8 cellular contexts compared by ENCODE assay signal in genomic region chr12:8950287-8950574, GRCh38. TPM values are rescaled to one million over a fixed set of nuclear protein-coding genes. Genes with fewer than 3 reads are reported as not detected.
DNase-seq lines count a peak whose midpoint lies in the region; ATAC-seq, FAIRE-seq and TF ChIP-seq lines count a peak whose summit lies in the region.

No MANE protein-coding gene starts in this region.

- DNase-seq in A549 (ENCODE audit: low read depth in 1 of 2, low spot score in 1 of 2): no peak
- DNase-seq in MG63: no peak
- no peak for DNase-seq in central memory CD8-positive, alpha-beta T cell (ENCODE audit: low spot score in 2 of 2)
- DNase-seq in naive thymus-derived CD4-positive, alpha-beta T cell: no peak
- DNase-seq in GM20000 (ENCODE audit: low spot score): no peak

- peaks cover 5% of the 10 kb centered on the region for H3K9me3 Mint-ChIP-seq in central memory CD8-positive, alpha-beta T cell
- H3K9me3 Mint-ChIP-seq in naive thymus-derived CD4-positive, alpha-beta T cell: peaks cover 0 to 7% (median 5%) of the 10 kb centered on the region in 11 donors

- CTCF ChIA-PET in A549 (lab: Yijun Ruan, JAX): interaction anchor here (0.8 to 3.2 kb wide), 10 partner anchors 13 to 273 kb away, joined by 3 to 21 read pairs (median 4); partner anchors contain the start of gene KLRG1
- CTCF ChIA-PET in naive thymus-derived CD4-positive, alpha-beta T cell (lab: Charles Lee): interaction anchor here (0.8 to 15.2 kb wide), 10 partner anchors 10 to 100 kb away, joined by 3 to 287 read pairs (median 7); partner anchors contain the start of gene KLRG1

- TF ChIP-seq POLR2A in A549 (IDR thresholded peaks at IDR 0.05; ENCODE audit: low read length) (no peak), GM18505 (IDR thresholded peaks at IDR 0.05; ENCODE audit: borderline replicate concordance, extremely low read depth, insufficient read depth, insufficient read length) (no peak)

- TF ChIP-seq CTCF in A549 (IDR thresholded peaks at IDR 0.05) (no peak), GM20000 (IDR thresholded peaks at IDR 0.05; ENCODE audit: extremely low read depth, missing control alignments) (no peak)

- H3K27me3 ChIP-seq in MG63: no peaks in the 10 kb centered on the region
- H3K27me3 ChIP-seq in naive thymus-derived CD4-positive, alpha-beta T cell (ENCODE audit: control insufficient read depth in 2 of 2, insufficient read depth in 2 of 2, low read length in 2 of 2): no peaks in the 10 kb centered on the region

- peak overlapping the region; percentile 95 for H3K4me3 Mint-ChIP-seq in central memory CD8-positive, alpha-beta T cell
- peak overlapping the region; percentile 83 to 99 (median 95) for H3K4me3 Mint-ChIP-seq in naive thymus-derived CD4-positive, alpha-beta T cell

- FAIRE-seq in A549 (lab: Jason Lieb, UNC): no peak

- POLR2A ChIA-PET in A549 (lab: Yijun Ruan, JAX): interaction anchor here (0.5 to 3.2 kb wide), 9 partner anchors 11 to 308 kb away, joined by 3 to 22 read pairs (median 4); partner anchors contain the start of genes PHC1 and RIMKLB
- POLR2A ChIA-PET in naive thymus-derived CD4-positive, alpha-beta T cell (lab: Charles Lee): interaction anchor here (0.7 to 8.9 kb wide), 18 partner anchors 9 to 800 kb away, joined by 3 to 148 read pairs (median 4); partner anchors contain the start of genes PHC1 and RIMKLB

- H3K4me3 ChIP-seq in A549 (peak overlapping the region; percentile 100), MG63 (peak overlapping the region; percentile 82)
- peak overlapping the region; percentile 93 for H3K4me3 ChIP-seq in naive thymus-derived CD4-positive, alpha-beta T cell (ENCODE audit: low read length)

- H3K27ac ChIP-seq in A549: peak overlapping the region; percentile 90 to 93
- H3K27ac ChIP-seq in naive thymus-derived CD4-positive, alpha-beta T cell (ENCODE audit: low read depth, low read length): peak overlapping the region; percentile 92

- peak; percentile 34 to 47; a peak in 5 of 6 replicates for ATAC-seq in A549
- ATAC-seq in GM19023 (IDR thresholded peaks at IDR 0.05; ENCODE audit: unreplicated experiment): peak; percentile 12
- ATAC-seq in central memory CD8-positive, alpha-beta T cell (replicated peaks; ENCODE audit: extremely low read depth, poor library complexity, severe bottlenecking): peak; percentile 12
- ATAC-seq in naive thymus-derived CD4-positive, alpha-beta T cell: peak; percentile 28
- no peak for ATAC-seq in GM18505 (IDR thresholded peaks at IDR 0.05; ENCODE audit: unreplicated experiment)
- no peak for ATAC-seq in GM19397 (IDR thresholded peaks at IDR 0.05; ENCODE audit: unreplicated experiment)

- intact Hi-C loops in naive thymus-derived CD4-positive, alpha-beta T cell (cut with micrococcal nuclease): loop anchor here (1.0 to 5.0 kb wide), 11 partner anchors 37 to 997 kb away; partner anchors contain the start of gene KLRG1 (in 1 of the 2)

- no peaks in the 10 kb centered on the region for H3K9me3 ChIP-seq in A549
- no peaks in the 10 kb centered on the region for H3K9me3 ChIP-seq in MG63
- H3K9me3 ChIP-seq in naive thymus-derived CD4-positive, alpha-beta T cell (ENCODE audit: control insufficient read depth in 2 of 3, low read length in 3 of 3): no peaks in the 10 kb centered on the region

- peak overlapping the region; percentile 78 for H3K4me2 ChIP-seq in A549

- peaks cover 20% of the 10 kb centered on the region for H3K36me3 Mint-ChIP-seq in central memory CD8-positive, alpha-beta T cell (ENCODE audit: insufficient read depth)
- H3K36me3 Mint-ChIP-seq in naive thymus-derived CD4-positive, alpha-beta T cell: peaks cover 0 to 27% (median 11%) of the 10 kb centered on the region in 5 donors

- H3K27me3 Mint-ChIP-seq in central memory CD8-positive, alpha-beta T cell: no peaks in the 10 kb centered on the region
- no peaks in the 10 kb centered on the region for H3K27me3 Mint-ChIP-seq in naive thymus-derived CD4-positive, alpha-beta T cell

- H3K4me1 Mint-ChIP-seq in central memory CD8-positive, alpha-beta T cell: peaks cover 75% of the 10 kb centered on the region
- peaks cover 47 to 78% (median 70%) of the 10 kb centered on the region in 7 donors for H3K4me1 Mint-ChIP-seq in naive thymus-derived CD4-positive, alpha-beta T cell

- under 1% methylated on average over 7 of the region's 7 CpGs for WGBS in A549 (ENCODE audit: missing lambda C conversion rate)

- peak overlapping the region; percentile 91 for H3K27ac Mint-ChIP-seq in central memory CD8-positive, alpha-beta T cell (ENCODE audit: low read depth)
- H3K27ac Mint-ChIP-seq in naive thymus-derived CD4-positive, alpha-beta T cell: peak overlapping the region; percentile 89 to 99 (median 96)

- TF ChIP-seq EP300 in A549 (IDR thresholded peaks at IDR 0.05): no peak

- TF ChIP-seq RAD21 in A549 (conservative IDR thresholded peaks at IDR 0.05 in 1 of 2, IDR thresholded peaks at IDR 0.05 in 1 of 2): no peak

- peaks cover 14% of the 10 kb centered on the region for H3K36me3 ChIP-seq in MG63
- H3K36me3 ChIP-seq in naive thymus-derived CD4-positive, alpha-beta T cell (ENCODE audit: control insufficient read depth in 2 of 3, insufficient read depth in 3 of 3, low read length in 3 of 3): peaks cover 3 to 18% (median 3%) of the 10 kb centered on the region in 3 experiments

- H3K4me1 ChIP-seq in A549: peaks cover 19% of the 10 kb centered on the region
- H3K4me1 ChIP-seq in naive thymus-derived CD4-positive, alpha-beta T cell (ENCODE audit: control insufficient read depth in 2 of 2, insufficient read depth in 2 of 2, low read length in 2 of 2): peaks cover 48 to 53% of the 10 kb centered on the region in 2 donors

TF ChIP-seq in A549, 52 proteins besides CTCF, POLR2A, EP300 and RAD21:
- TF ChIP-seq BCL3 (IDR thresholded peaks at IDR 0.05) (no peak), MAFK (IDR thresholded peaks at IDR 0.05; ENCODE audit: partially characterized antibody) (peak; percentile 71)

RNA-seq across cellular contexts. Expression of gene M6PR, which starts 0.8 kb away (rescaled TPM):
- polyA plus RNA-seq in A549 (2011; rRNA removed) (162 and 227 TPM in 2 replicates), A549 (2017; fragmentation: RNase III; extraction: RNeasy Plus Mini Kit Qiagen cat#74134 plus additional on column Dnase treatment) (145 to 187 TPM (median 182 TPM) in 3 replicates)
- 95.6 and 106 TPM in 2 replicates for polyA plus RNA-seq in A549 (2012; cell fraction: cytosol; rRNA removed)
- 63.2 and 138 TPM in 2 replicates for polyA plus RNA-seq in A549 (2012; cell fraction: nucleus; rRNA removed)
- 264 and 270 TPM in 2 replicates for polyA minus RNA-seq in A549 (2011; rRNA and poly(A)+ RNA removed)
- total RNA-seq in MG63 (2014; rRNA removed; shearing (Covaris generic); ENCODE audit: low replicate concordance): 153 and 164 TPM in 2 replicates
- total RNA-seq in naive thymus-derived CD4-positive, alpha-beta T cell: 100 to 1,000 TPM; 123 to 195 (median 176) TPM
- 100 to 1,000 TPM; 239 to 248 TPM for polyA plus RNA-seq in naive thymus-derived CD4-positive, alpha-beta T cell

RNA-seq across cellular contexts. Expression of gene PHC1, which starts 35.9 kb away (rescaled TPM):
- polyA plus RNA-seq in A549 (2011; rRNA removed) (26.5 and 40.5 TPM in 2 replicates), A549 (2017; fragmentation: RNase III; extraction: RNeasy Plus Mini Kit Qiagen cat#74134 plus additional on column Dnase treatment) (10.6 to 12.6 TPM (median 11.2 TPM) in 3 replicates)
- polyA plus RNA-seq in A549 (2012; cell fraction: cytosol; rRNA removed): 13.8 and 17.9 TPM in 2 replicates
- 38.6 and 42.8 TPM in 2 replicates for polyA plus RNA-seq in A549 (2012; cell fraction: nucleus; rRNA removed)
- 30.9 and 33.5 TPM in 2 replicates for polyA minus RNA-seq in A549 (2011; rRNA and poly(A)+ RNA removed)
- total RNA-seq in MG63 (2014; rRNA removed; shearing (Covaris generic); ENCODE audit: low replicate concordance): 5.9 and 13.0 TPM in 2 replicates
- 10 to 100 TPM; 15.4 to 55.0 (median 45.6) TPM for total RNA-seq in naive thymus-derived CD4-positive, alpha-beta T cell
- 10 to 100 TPM; 19.5 to 23.6 TPM for polyA plus RNA-seq in naive thymus-derived CD4-positive, alpha-beta T cell

RNA-seq across cellular contexts. Expression of gene KLRG1, which starts 39.1 kb away (rescaled TPM):
- polyA plus RNA-seq in A549 (2011; rRNA removed) (7.5 and 9.4 TPM in 2 replicates), A549 (2017; fragmentation: RNase III; extraction: RNeasy Plus Mini Kit Qiagen cat#74134 plus additional on column Dnase treatment) (3.8 to 5.1 TPM (median 4.8 TPM) in 3 replicates)
- polyA plus RNA-seq in A549 (2012; cell fraction: cytosol; rRNA removed): 3.1 and 3.3 TPM in 2 replicates
- polyA plus RNA-seq in A549 (2012; cell fraction: nucleus; rRNA removed): 1.3 and 1.8 TPM in 2 replicates
- 4.4 and 5.1 TPM in 2 replicates for polyA minus RNA-seq in A549 (2011; rRNA and poly(A)+ RNA removed)
- 2.1 TPM in 1 of 2 replicates, not detected in the other for total RNA-seq in MG63 (2014; rRNA removed; shearing (Covaris generic); ENCODE audit: low replicate concordance)
- total RNA-seq in naive thymus-derived CD4-positive, alpha-beta T cell: 10 to 100 TPM in 3 of 5 experiments, 1 to 10 TPM in 2; 2.8 to 43.8 (median 26.9) TPM
- 10 to 100 TPM; 11.7 to 18.0 TPM for polyA plus RNA-seq in naive thymus-derived CD4-positive, alpha-beta T cell

Comparison
In these comparisons a context has a peak if more than half of its experiments do, and no peak if none do; other contexts are left out.
1. ATAC-seq: peak in A549 (2 of 2), GM19023 (single experiment), central memory CD8-positive, alpha-beta T cell (single experiment) and naive thymus-derived CD4-positive, alpha-beta T cell (single experiment); none in GM18505 (single experiment) and GM19397 (single experiment).
2. Peak in every context shown above with its lines, with median percentiles within 50 percentile points of each other: H3K4me3 ChIP-seq.